In the genomic region with DNA sequence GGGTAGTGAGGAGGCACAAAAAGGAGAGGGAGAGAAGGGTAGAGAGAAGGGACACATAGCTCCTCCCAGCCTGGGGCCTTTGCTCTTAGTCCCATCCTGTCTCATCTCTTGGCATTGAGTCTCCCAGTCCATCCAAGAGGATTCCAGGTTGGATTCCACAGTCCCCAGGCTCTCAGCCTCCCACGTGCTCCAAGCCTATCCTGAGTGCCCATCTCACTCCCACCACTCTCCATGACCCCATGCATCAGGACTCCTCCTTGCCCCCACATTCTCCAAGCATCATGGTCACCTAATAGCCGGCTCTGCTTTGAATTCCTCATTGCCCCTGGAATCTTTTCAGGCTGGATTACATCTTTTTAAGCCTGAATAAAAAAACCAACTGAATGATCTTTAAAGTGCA, we compare ENCODE assay signal across 8 cellular contexts.
"Had no signal": no experiment of that assay in that cellular context is flagged by ENCODE, and none has a peak within 500 bp of the region (broad histone marks: within the 10 kb centered on the region; RNA-seq: fewer than 3 reads in every experiment).

No MANE protein-coding gene starts in this region.

- ATAC-seq: GM23338, HCT116, HepG2 had no signal

- H3K27ac ChIP-seq: HL-60 had no signal

- H3K36me3 Mint-ChIP-seq: IgD-negative memory B cell had no signal

- H3K27me3 Mint-ChIP-seq: IgD-negative memory B cell had no signal

- H3K4me3 ChIP-seq: GM23338, HAP-1 had no signal

- H3K4me1 ChIP-seq: HAP-1 had no signal

- H3K4me1 Mint-ChIP-seq: GM23338, IgD-negative memory B cell had no signal

- H3K4me3 Mint-ChIP-seq: GM23338, HFFc6 had no signal

- DNase-seq: H7, HFFc6 had no signal

- H3K36me3 ChIP-seq: HAP-1 had no signal

- H3K27ac Mint-ChIP-seq: GM23338, HFFc6, IgD-negative memory B cell had no signal
